ENCODE assay signal across 16 cellular contexts in genomic region chr4:128866281-128866680, GRCh38.
"Had no signal": no experiment of that assay in that cellular context is flagged by ENCODE, and none has a peak within 500 bp of the region (broad histone marks: within the 10 kb centered on the region; RNA-seq: fewer than 3 reads in every experiment).

No MANE protein-coding gene starts in this region.

- H3K27ac ChIP-seq: brain microvascular endothelial cell, foreskin keratinocyte, lower lobe of right lung, pancreas, thyroid gland had no signal

- H3K9me3 Mint-ChIP-seq: mesothelial cell of epicardium; T-helper 1 cell treated with Interleukin-12 subunit alpha and Interleukin-12 subunit beta and Interleukin-4 antibody, amounts not matched to agents 30 μg/mL and 1 μg/mL, for 36 hours had no signal

- H3K4me3 ChIP-seq: lower lobe of right lung, pancreas, thyroid gland had no signal

- H3K27me3 Mint-ChIP-seq: activated naive CD8-positive, alpha-beta T cell had no signal

- H3K4me3 Mint-ChIP-seq: activated naive CD8-positive, alpha-beta T cell; mesothelial cell of epicardium; T-helper 1 cell treated with Interleukin-12 subunit alpha and Interleukin-12 subunit beta and Interleukin-4 antibody, amounts not matched to agents 30 μg/mL and 1 μg/mL, for 36 hours had no signal

- DNase-seq: activated CD4-positive, alpha-beta T cell treated with anti-CD3 and anti-CD28 coated beads, Interleukin-2, amount 50 U/mL, for 4 hours; activated CD4-positive, CD25-positive, alpha-beta regulatory T cell; activated effector memory CD4-positive, alpha-beta T cell treated with anti-CD3 and anti-CD28 coated beads, Interleukin-2, amount 50 U/mL, for 16 hours; activated T-cell treated with anti-CD3 and anti-CD28 coated beads for 4 hours; anterior cingulate cortex; brain microvascular endothelial cell; cerebellar nuclear complex; effector CD8-positive, alpha-beta T cell; foreskin keratinocyte; lower lobe of right lung; pancreas; thyroid gland had no signal

- H3K27me3 ChIP-seq: brain microvascular endothelial cell, foreskin keratinocyte, pancreas, thyroid gland had no signal

- H3K27ac Mint-ChIP-seq: activated naive CD8-positive, alpha-beta T cell; mesothelial cell of epicardium; T-helper 1 cell treated with Interleukin-12 subunit alpha and Interleukin-12 subunit beta and Interleukin-4 antibody, amounts not matched to agents 30 μg/mL and 1 μg/mL, for 36 hours had no signal

- ATAC-seq: foreskin keratinocyte, lower lobe of right lung, pancreas, sciatic nerve had no signal

- H3K4me1 ChIP-seq: foreskin keratinocyte, pancreas had no signal
